16 cellular contexts compared by ENCODE assay signal in the genomic region with DNA sequence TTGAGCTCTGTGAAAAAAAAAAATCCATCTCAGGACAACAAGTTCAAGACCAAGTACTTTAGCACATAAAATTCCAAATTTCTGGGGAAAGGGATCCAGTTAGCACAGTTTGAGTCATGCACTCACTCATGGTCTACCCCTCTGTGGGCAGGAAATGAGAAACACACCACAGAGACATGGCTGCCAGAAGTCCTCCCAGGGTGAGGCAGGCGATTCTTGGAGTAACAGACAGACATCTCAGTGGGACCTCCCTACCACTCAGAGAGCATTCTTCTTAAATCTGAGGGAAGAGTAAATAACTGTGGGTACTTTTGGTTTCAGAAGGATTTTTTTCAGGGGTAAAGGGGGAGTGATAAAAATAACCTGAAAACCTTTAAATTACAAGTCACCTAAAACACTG. TPM values are rescaled to one million over a fixed set of nuclear protein-coding genes. Genes with fewer than 3 reads are reported as not detected.
DNase-seq lines count a peak whose midpoint lies in the region; ATAC-seq and TF ChIP-seq lines count a peak whose summit lies in the region.
"Had no signal": no experiment of that assay in that cellular context is flagged by ENCODE, and none has a peak within 500 bp of the region (broad histone marks: within the 10 kb centered on the region; RNA-seq: fewer than 3 reads in every experiment).

No MANE protein-coding gene starts in this region.

- POLR2A ChIA-PET in PC-3 (lab: Charles Lee; ENCODE audit: unreplicated experiment), result no interaction called here
- POLR2A ChIA-PET in activated CD4-positive, alpha-beta T cell treated with anti-CD3 and anti-CD28 coated beads for 36 hours (lab: Charles Lee), result no interaction called here

- H3K4me1 Mint-ChIP-seq in activated CD4-positive, alpha-beta T cell treated with anti-CD3 and anti-CD28 coated beads for 36 hours, result no peaks in the 10 kb centered on the region

- H3K9me2 ChIP-seq in GM23248 (ENCODE audit: insufficient read depth), result no peaks in the 10 kb centered on the region
- no peaks in the 10 kb centered on the region; the same call in 1 of the 2 replicates for H3K9me2 ChIP-seq in PC-3 (replicated peaks; ENCODE audit: low read length)

- intact Hi-C loops in PC-3 (cut with micrococcal nuclease), result no loop called here
- intact Hi-C loops in activated CD4-positive, alpha-beta T cell treated with anti-CD3 and anti-CD28 coated beads for 36 hours (cut with DNase I, micrococcal nuclease), result no loop called here

- DNase-seq in GM23248, result peak; percentile 77
- peak; percentile 84 for DNase-seq in PC-3
- peak; percentile 38 for DNase-seq in fibroblast of gingiva (ENCODE audit: low read depth)
- peak; percentile 67 for DNase-seq in stromal cell of bone marrow (ENCODE audit: low read depth)
- no peak for DNase-seq in activated CD4-positive, alpha-beta T cell treated with anti-CD3 and anti-CD28 coated beads for 36 hours
- DNase-seq: activated T-cell treated with anti-CD3 and anti-CD28 coated beads for 4 hours; CD8-positive, alpha-beta T cell; esophagus squamous epithelium; GF-D8; NCI-H1048; right lobe of liver; stimulated activated naive CD4-positive, alpha-beta T cell had no signal

- CTCF ChIA-PET in PC-3 (lab: Charles Lee), result interaction anchor here (0.6 kb wide), 1 partner anchor 660 kb away, joined by 3 read pairs; no protein-coding TSS in a partner anchor
- CTCF ChIA-PET in activated CD4-positive, alpha-beta T cell treated with anti-CD3 and anti-CD28 coated beads for 36 hours (lab: Charles Lee), result interaction anchor here (1.4 kb wide), 1 partner anchor 21 kb away, joined by 3 read pairs; no protein-coding TSS in a partner anchor

- no peak overlapping the region for H3K27ac Mint-ChIP-seq in activated CD4-positive, alpha-beta T cell treated with anti-CD3 and anti-CD28 coated beads for 36 hours
- H3K27ac Mint-ChIP-seq: activated naive CD4-positive, alpha-beta T cell treated with anti-CD3 and anti-CD28 coated beads, Interleukin-2, amount 50 U/mL, for 72 hours; CD8-positive, alpha-beta T cell had no signal

- in situ Hi-C loops in GM23248 (cut with MboI), result no loop called here

- H3K27me3 Mint-ChIP-seq in activated CD4-positive, alpha-beta T cell treated with anti-CD3 and anti-CD28 coated beads for 36 hours, result no peaks in the 10 kb centered on the region

- H3K4me3 ChIP-seq in GM23248 (no peak overlapping the region), PC-3 (ENCODE audit: low read length) (no peak overlapping the region)
- H3K4me3 ChIP-seq: esophagus squamous epithelium, right lobe of liver had no signal

- no peaks in the 10 kb centered on the region for H3K79me2 ChIP-seq in GM23248 (ENCODE audit: insufficient read depth)
- H3K79me2 ChIP-seq in PC-3 (ENCODE audit: low read length), result no peaks in the 10 kb centered on the region

- no peak overlapping the region; the same call in 1 of the 2 replicates for H3K27ac ChIP-seq in GM23248
- H3K27ac ChIP-seq in PC-3 (ENCODE audit: low read length), result peak overlapping the region; percentile 33
- H3K27ac ChIP-seq: esophagus squamous epithelium, right lobe of liver had no signal

- H3K9ac ChIP-seq in GM23248 (no peak overlapping the region), PC-3 (ENCODE audit: low read length) (peak overlapping the region; percentile 10; the same call in 1 of the 2 replicates)

- ATAC-seq in PC-3, result peak; percentile 72
- ATAC-seq in HG03565 (IDR thresholded peaks at IDR 0.05; ENCODE audit: unreplicated experiment), result no peak
- ATAC-seq in activated CD4-positive, alpha-beta T cell treated with anti-CD3 and anti-CD28 coated beads for 36 hours, result no peak
- no peak for ATAC-seq in GM19351 (IDR thresholded peaks at IDR 0.05; ENCODE audit: unreplicated experiment)
- ATAC-seq: activated naive CD4-positive, alpha-beta T cell treated with anti-CD3 and anti-CD28 coated beads, Interleukin-2, amount 50 U/mL, for 72 hours; CD8-positive, alpha-beta T cell; right lobe of liver had no signal

- H3K9me3 ChIP-seq in GM23248 (ENCODE audit: low read depth), result no peaks in the 10 kb centered on the region
- no peaks in the 10 kb centered on the region for H3K9me3 ChIP-seq in PC-3 (ENCODE audit: low read length)
- H3K9me3 ChIP-seq: esophagus squamous epithelium, right lobe of liver had no signal

- no peak overlapping the region for H3K4me3 Mint-ChIP-seq in activated CD4-positive, alpha-beta T cell treated with anti-CD3 and anti-CD28 coated beads for 36 hours
- H3K4me3 Mint-ChIP-seq: CD8-positive, alpha-beta T cell had no signal

- WGBS in GM23248 (ENCODE audit: low coverage in 1 of 2, low lambda C conversion rate in 2 of 2, missing lambda C conversion rate in 2 of 2), 2 experiments, result 3 to 9% methylated on average over 1 of the region's 1 CpG

- H2AFZ ChIP-seq in GM23248 (peak overlapping the region; percentile 11; the same call in 1 of the 2 replicates), PC-3 (ENCODE audit: low read length) (peak overlapping the region; percentile 29; the same call in 1 of the 2 replicates)

- H3K27me3 ChIP-seq in GM23248 (replicated peaks; ENCODE audit: insufficient read depth), result no peaks in the 10 kb centered on the region
- no peaks in the 10 kb centered on the region for H3K27me3 ChIP-seq in PC-3 (ENCODE audit: low read length)
- H3K27me3 ChIP-seq: right lobe of liver had no signal

- H3K36me3 ChIP-seq in GM23248 (ENCODE audit: low read depth), result no peaks in the 10 kb centered on the region
- H3K36me3 ChIP-seq in PC-3 (ENCODE audit: low read depth, low read length), result no peaks in the 10 kb centered on the region
- H3K36me3 ChIP-seq: esophagus squamous epithelium, right lobe of liver had no signal

- H4K20me1 ChIP-seq in GM23248 (ENCODE audit: insufficient read depth), result no peaks in the 10 kb centered on the region
- H4K20me1 ChIP-seq in PC-3 (ENCODE audit: low read length), result no peaks in the 10 kb centered on the region

- no TSS peak for BruUV-seq in PC-3 (replicated peaks; lab: Mats Ljungman, UMichigan)

- no peaks in the 10 kb centered on the region for H3K36me3 Mint-ChIP-seq in activated CD4-positive, alpha-beta T cell treated with anti-CD3 and anti-CD28 coated beads for 36 hours (ENCODE audit: low read depth)
- H3K36me3 Mint-ChIP-seq: activated naive CD4-positive, alpha-beta T cell treated with anti-CD3 and anti-CD28 coated beads, Interleukin-2, amount 50 U/mL, for 72 hours; CD8-positive, alpha-beta T cell had no signal

- 0 out of 2 replicates have a peak, but pooled peaks cover 13% of the 10 kb centered on the region for H3F3A ChIP-seq in GM23248 (ENCODE audit: insufficient read depth)
- peaks cover 3% of the 10 kb centered on the region for H3F3A ChIP-seq in PC-3 (ENCODE audit: low read length, unreplicated experiment)

- no peaks in the 10 kb centered on the region for H3K9me3 Mint-ChIP-seq in activated CD4-positive, alpha-beta T cell treated with anti-CD3 and anti-CD28 coated beads for 36 hours (ENCODE audit: low read depth)
- H3K9me3 Mint-ChIP-seq: CD8-positive, alpha-beta T cell had no signal

- no peak for TF ChIP-seq CTCF in PC-3 (conservative IDR thresholded peaks at IDR 0.05; ENCODE audit: low read depth, low read length)

- H3K4me2 ChIP-seq in GM23248 (ENCODE audit: unreplicated experiment), result peak overlapping the region; percentile 46
- peak overlapping the region; percentile 27 for H3K4me2 ChIP-seq in PC-3 (ENCODE audit: low read length)

- peaks cover 34% of the 10 kb centered on the region for H3K4me1 ChIP-seq in GM23248 (ENCODE audit: insufficient read depth)
- peaks cover 45% of the 10 kb centered on the region for H3K4me1 ChIP-seq in PC-3 (ENCODE audit: insufficient read depth, low read length)
- H3K4me1 ChIP-seq: esophagus squamous epithelium, right lobe of liver had no signal

RNA-seq across cellular contexts. Expression of a gene that starts 14.1 kb away (rescaled TPM):
- total RNA-seq in GM23248 (2014; rRNA removed; shearing (Covaris generic)), result 12.9 and 14.8 TPM in 2 replicates
- polyA plus RNA-seq in GM23248 (2016; fragmentation: Nextera tagmentation; extraction: Ambion mirVana), result 12.6 and 13.9 TPM in 2 replicates
- 239 and 267 TPM in 2 replicates for total RNA-seq in PC-3 (2014; rRNA removed)
- total RNA-seq in activated CD4-positive, alpha-beta T cell treated with anti-CD3 and anti-CD28 coated beads for 36 hours, result not detected
- total RNA-seq: activated naive CD4-positive, alpha-beta T cell treated with anti-CD3 and anti-CD28 coated beads, Interleukin-2, amount 50 U/mL, for 72 hours; CD8-positive, alpha-beta T cell had no signal
- polyA plus RNA-seq: neural cell had no signal

RNA-seq across cellular contexts. Expression of a gene that starts 30.2 kb away (rescaled TPM):
- total RNA-seq in GM23248 (2014; rRNA removed; shearing (Covaris generic)), result 13.8 TPM in 1 of 2 replicates, not detected in the other
- 6.5 and 8.1 TPM in 2 replicates for polyA plus RNA-seq in GM23248 (2016; fragmentation: Nextera tagmentation; extraction: Ambion mirVana)
- not detected in 2 replicates for total RNA-seq in PC-3 (2014; rRNA removed)
- not detected for total RNA-seq in activated CD4-positive, alpha-beta T cell treated with anti-CD3 and anti-CD28 coated beads for 36 hours
- total RNA-seq: activated naive CD4-positive, alpha-beta T cell treated with anti-CD3 and anti-CD28 coated beads, Interleukin-2, amount 50 U/mL, for 72 hours; CD8-positive, alpha-beta T cell; esophagus squamous epithelium; right lobe of liver had no signal
- polyA plus RNA-seq: neural cell had no signal

RNA-seq across cellular contexts. Expression of a gene that starts 46.8 kb away (rescaled TPM):
- 8.1 and 13.5 TPM in 2 replicates for total RNA-seq in GM23248 (2014; rRNA removed; shearing (Covaris generic))
- 16.3 and 17.9 TPM in 2 replicates for polyA plus RNA-seq in GM23248 (2016; fragmentation: Nextera tagmentation; extraction: Ambion mirVana)
- total RNA-seq in PC-3 (2014; rRNA removed), result 23.4 and 25.7 TPM in 2 replicates
- total RNA-seq in activated CD4-positive, alpha-beta T cell treated with anti-CD3 and anti-CD28 coated beads for 36 hours, result not detected
- total RNA-seq: activated naive CD4-positive, alpha-beta T cell treated with anti-CD3 and anti-CD28 coated beads, Interleukin-2, amount 50 U/mL, for 72 hours; CD8-positive, alpha-beta T cell had no signal
- polyA plus RNA-seq: neural cell had no signal

Comparison
In these comparisons a context has a peak if more than half of its experiments do, and no peak if none do; other contexts are left out.
1. RNA of a gene that starts 14.1 kb away (total RNA-seq): 239 to 267 TPM in PC-3; 12.9 to 14.8 TPM in GM23248 and not detected in activated CD4-positive, alpha-beta T cell treated with anti-CD3 and anti-CD28 coated beads for 36 hours; every median in the first group is over 10 times any median in the second.